10 cellular contexts compared by ENCODE assay signal in the genomic region with DNA sequence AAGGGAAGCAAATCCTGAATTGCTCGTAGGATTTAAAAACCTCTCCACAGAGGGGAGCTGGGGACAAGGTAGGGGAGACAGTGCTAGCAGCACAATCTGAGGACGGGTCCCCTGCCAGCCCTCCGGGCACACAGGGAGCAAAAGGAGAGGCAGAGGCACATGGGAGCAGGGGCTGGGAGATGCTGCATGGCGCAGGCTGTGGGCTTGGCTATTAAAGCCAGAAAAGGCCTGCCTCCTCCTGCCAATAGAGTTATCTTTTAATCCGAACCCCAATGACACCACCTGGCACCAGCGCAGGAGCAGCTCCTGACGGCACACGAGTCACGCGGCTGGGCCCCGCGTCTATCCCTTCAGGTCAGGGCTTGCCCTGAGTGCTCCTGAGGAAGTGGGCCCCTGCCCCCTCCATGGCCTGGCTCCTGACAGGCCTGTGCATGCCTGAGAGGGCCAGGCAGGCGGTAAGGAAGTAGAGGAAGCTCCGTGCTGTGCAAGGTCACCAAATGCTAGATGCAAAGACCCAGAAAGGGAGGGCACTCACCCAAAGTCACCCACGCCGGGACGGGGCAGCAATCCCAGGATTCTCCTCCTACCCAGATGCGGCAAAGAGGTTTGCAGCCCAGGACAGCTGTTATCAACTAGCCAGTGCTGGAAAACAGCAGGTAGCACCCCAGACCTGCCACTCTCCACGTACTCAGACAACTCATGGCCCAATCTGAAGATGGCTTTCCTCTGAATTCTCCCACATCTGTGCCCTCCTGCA. TPM values are rescaled to one million over a fixed set of nuclear protein-coding genes. Genes with fewer than 3 reads are reported as not detected.
A peak's percentile ranks its signal among the peaks of the same experiment; 100 is the strongest.
DNase-seq lines count a peak whose midpoint lies in the region; ATAC-seq and TF ChIP-seq lines count a peak whose summit lies in the region.
"Had no signal": no experiment of that assay in that cellular context is flagged by ENCODE, and none has a peak within 500 bp of the region (broad histone marks: within the 10 kb centered on the region; RNA-seq: fewer than 3 reads in every experiment).

No MANE protein-coding gene starts in this region.

- H3K36me3 ChIP-seq in NT2/D1 (ENCODE audit: insufficient read depth, insufficient read length, low read length) (peaks cover 14% of the 10 kb centered on the region), thyroid gland (no peaks in the 10 kb centered on the region), Karpas-422 (ENCODE audit: insufficient read depth, low read length) (no peaks in the 10 kb centered on the region)

- H3K27me3 ChIP-seq in NT2/D1 (ENCODE audit: insufficient read depth, insufficient read length): no peaks in the 10 kb centered on the region
- H3K27me3 ChIP-seq in right cardiac atrium (ENCODE audit: control insufficient read depth, insufficient read depth): no peaks in the 10 kb centered on the region
- no peaks in the 10 kb centered on the region for H3K27me3 ChIP-seq in thyroid gland
- no peaks in the 10 kb centered on the region for H3K27me3 ChIP-seq in Karpas-422 (ENCODE audit: low read length)

- DNase-seq in NCI-H1417 (lab: John Stamatoyannopoulos, UW): peak; percentile 17 to 88 (median 75)
- DNase-seq in NCI-H1417 treated with DMSO at 0.1 percent for 48 hours (lab: John Stamatoyannopoulos, UW): no peak
- no peak for DNase-seq in NT2/D1 (ENCODE audit: low read depth, low spot score)
- DNase-seq in right cardiac atrium: peak in 1 of 3 donors; percentile 61
- peak; percentile 71 to 79 for DNase-seq in thyroid gland
- no peak for DNase-seq in activated naive CD4-positive, alpha-beta T cell treated with anti-CD3 and anti-CD28 coated beads for 36 hours
- no peak for DNase-seq in GM19240 (ENCODE audit: insufficient read length, low spot score)
- DNase-seq in Karpas-422: no peak
- DNase-seq: stimulated activated CD4-positive, alpha-beta T cell treated with anti-CD3 and anti-CD28 coated beads, Interleukin-4, amount 100 ng/mL, for 1 hour had no signal

- H3K27ac ChIP-seq in right cardiac atrium (ENCODE audit: low read length) (no peak overlapping the region), thyroid gland (peak overlapping the region; percentile 34 to 70 (median 63)), Karpas-422 (ENCODE audit: low read length) (no peak overlapping the region)
- H3K27ac ChIP-seq: 22Rv1 had no signal

- no peak for TF ChIP-seq POLR2A in thyroid gland (IDR thresholded peaks at IDR 0.05)

- H3K27me3 Mint-ChIP-seq in activated naive CD4-positive, alpha-beta T cell treated with anti-CD3 and anti-CD28 coated beads for 36 hours (ENCODE audit: low read depth): peaks cover 9% of the 10 kb centered on the region

- H3K4me1 ChIP-seq in NT2/D1 (ENCODE audit: insufficient read depth, insufficient read length) (no peaks in the 10 kb centered on the region), right cardiac atrium (ENCODE audit: control insufficient read depth, insufficient read depth, low read length) (peaks cover 11% of the 10 kb centered on the region), thyroid gland (peaks cover 23 to 51% of the 10 kb centered on the region in 2 donors), Karpas-422 (ENCODE audit: low read length) (no peaks in the 10 kb centered on the region)

- H3K4me2 ChIP-seq in Karpas-422 (ENCODE audit: low read depth, low read length, poor library complexity, severe bottlenecking): no peak overlapping the region

- WGBS in right cardiac atrium: 52% methylated on average over 19 of the region's 19 CpGs
- 52 to 61% methylated on average over 17 to 19 of the region's 19 CpGs for WGBS in thyroid gland, 2 donors

- H3K27ac Mint-ChIP-seq in activated naive CD4-positive, alpha-beta T cell treated with anti-CD3 and anti-CD28 coated beads for 36 hours: no peak overlapping the region

- no peaks in the 10 kb centered on the region for H4K20me1 ChIP-seq in Karpas-422 (ENCODE audit: insufficient read depth, low read depth, low read length)

- H3K4me3 ChIP-seq in NT2/D1 (ENCODE audit: insufficient read length, low read depth) (no peak overlapping the region), right cardiac atrium (ENCODE audit: low read length) (no peak overlapping the region), thyroid gland (replicated peaks in 1 of 3) (no peak overlapping the region), Karpas-422 (ENCODE audit: low read length) (no peak overlapping the region)

- ATAC-seq in right cardiac atrium: peak; percentile 48 to 53

- H3K4me3 Mint-ChIP-seq in activated naive CD4-positive, alpha-beta T cell treated with anti-CD3 and anti-CD28 coated beads for 36 hours: no peak overlapping the region

- no peak overlapping the region for H2AFZ ChIP-seq in Karpas-422 (ENCODE audit: low read length)

- no peaks in the 10 kb centered on the region for H3K4me1 Mint-ChIP-seq in activated naive CD4-positive, alpha-beta T cell treated with anti-CD3 and anti-CD28 coated beads for 36 hours (ENCODE audit: low read depth)

- H3K9me3 ChIP-seq in NT2/D1 (ENCODE audit: insufficient read depth, low read length) (no peaks in the 10 kb centered on the region), right cardiac atrium (ENCODE audit: control insufficient read depth, low read length) (no peaks in the 10 kb centered on the region), thyroid gland (no peaks in the 10 kb centered on the region), Karpas-422 (ENCODE audit: low read length) (no peaks in the 10 kb centered on the region)

- no peaks in the 10 kb centered on the region for H3K9me3 Mint-ChIP-seq in activated naive CD4-positive, alpha-beta T cell treated with anti-CD3 and anti-CD28 coated beads for 36 hours

- no peaks in the 10 kb centered on the region for H3K9me2 ChIP-seq in Karpas-422 (replicated peaks; ENCODE audit: insufficient read depth, low read length)

- CTCF ChIA-PET in activated naive CD4-positive, alpha-beta T cell treated with anti-CD3 and anti-CD28 coated beads for 36 hours (lab: Charles Lee): no interaction called here

- no peaks in the 10 kb centered on the region for H3K36me3 Mint-ChIP-seq in activated naive CD4-positive, alpha-beta T cell treated with anti-CD3 and anti-CD28 coated beads for 36 hours (ENCODE audit: low read depth)

- TF ChIP-seq CTCF in thyroid gland (IDR thresholded peaks at IDR 0.05): no peak

- H3K79me2 ChIP-seq in Karpas-422 (ENCODE audit: low read length): no peaks in the 10 kb centered on the region

- intact Hi-C loops in right cardiac atrium (cut with DNase I): no loop called here
- intact Hi-C loops in thyroid gland (cut with DNase I): no loop called here
- intact Hi-C loops in activated naive CD4-positive, alpha-beta T cell treated with anti-CD3 and anti-CD28 coated beads for 36 hours (cut with micrococcal nuclease): no loop called here

- H3K9ac ChIP-seq in NT2/D1 (ENCODE audit: insufficient read length, low read depth) (peak overlapping the region; percentile 42), Karpas-422 (ENCODE audit: low read length) (no peak overlapping the region)

RNA-seq across cellular contexts. Expression of a gene that starts 28.1 kb away (rescaled TPM):
- total RNA-seq in right cardiac atrium: 10 to 100 TPM; 10.9 to 14.3 (median 12.6) TPM
- polyA plus RNA-seq in right cardiac atrium: 6.6 TPM
- total RNA-seq in thyroid gland: 10 to 100 TPM; 45.4 to 92.4 (median 61.2) TPM
- 1 to 10 TPM; 2.6 to 3.3 TPM for total RNA-seq in activated naive CD4-positive, alpha-beta T cell treated with anti-CD3 and anti-CD28 coated beads for 36 hours
- 0.19 and 0.43 TPM in 2 replicates for total RNA-seq in Karpas-422 (2014; rRNA removed; shearing (Covaris generic); ENCODE audit: low replicate concordance)

Comparison
In these comparisons a context has a peak if more than half of its experiments do, and no peak if none do; other contexts are left out.
1. DNase-seq: peak in NCI-H1417 (3 of 3) and thyroid gland (2 of 2); none in NCI-H1417 treated with DMSO at 0.1 percent for 48 hours (single experiment), NT2/D1 (single experiment), activated naive CD4-positive, alpha-beta T cell treated with anti-CD3 and anti-CD28 coated beads for 36 hours (single experiment), GM19240 (single experiment) and Karpas-422 (single experiment).
2. H3K27ac ChIP-seq: peak in thyroid gland (3 of 3); none in right cardiac atrium (single experiment) and Karpas-422 (single experiment).